In genomic region chr7:64887756-64888508, GRCh38 we compare ENCODE assay signal across 8 cellular contexts. TPM values are rescaled to one million over a fixed set of nuclear protein-coding genes. Genes with fewer than 3 reads are reported as not detected.
DNase-seq lines count a peak whose midpoint lies in the region; ATAC-seq and TF ChIP-seq lines count a peak whose summit lies in the region.

No MANE protein-coding gene starts in this region.

- H3K4me3 Mint-ChIP-seq in HFFc6, result no peak overlapping the region

- peaks cover 27% of the 10 kb centered on the region for H3K27me3 Mint-ChIP-seq in HFFc6 (ENCODE audit: insufficient read depth)

- peak overlapping the region; percentile 45 for H3K4me3 ChIP-seq in neuron (ENCODE audit: low read length)
- H3K4me3 ChIP-seq in aorta (ENCODE audit: low read length in 2 of 2), result no peak overlapping the region

- peak overlapping the region; percentile 88 for H2AFZ ChIP-seq in neuron (ENCODE audit: low read depth, low read length)

- H3K27ac Mint-ChIP-seq in HFFc6, result no peak overlapping the region

- H3K9me3 Mint-ChIP-seq in HFFc6, result peaks cover 13% of the 10 kb centered on the region

- H3K4me1 Mint-ChIP-seq in HFFc6 (ENCODE audit: low read depth), result no peaks in the 10 kb centered on the region

- H3K36me3 ChIP-seq in neuron (ENCODE audit: insufficient read depth, low read length) (no peaks in the 10 kb centered on the region), aorta (ENCODE audit: control insufficient read depth in 1 of 2, insufficient read depth in 2 of 2, low read length in 1 of 2) (no peaks in the 10 kb centered on the region)

- TF ChIP-seq CTCF in 22Rv1 (IDR thresholded peaks at IDR 0.05) (peak; percentile 65), HFFc6 (IDR thresholded peaks at IDR 0.05) (peak; percentile 22; the same call in 1 of the 2 replicates)

- DNase-seq in HFFc6, result no peak
- peak; percentile 57 for DNase-seq in activated CD8-positive, alpha-beta memory T cell treated with anti-CD3 and anti-CD28 coated beads, Interleukin-2, amount 50 U/mL, for 4 hours
- peak; percentile 55 for DNase-seq in germinal center (ENCODE audit: low spot score)
- DNase-seq in aorta, result no peak
- DNase-seq in superior temporal gyrus (ENCODE audit: extremely low spot score), result no peak

- H3K27me3 ChIP-seq in neuron (ENCODE audit: insufficient read depth, low read length) (peaks cover 36% of the 10 kb centered on the region), aorta (ENCODE audit: control insufficient read depth in 1 of 2, insufficient read depth in 2 of 2, low read length in 1 of 2) (no peaks in the 10 kb centered on the region)

- WGBS in aorta, 2 donors, result 55 to 58% methylated on average over 13 of the region's 13 CpGs

- peaks cover 8% of the 10 kb centered on the region for H3K9me3 ChIP-seq in neuron (ENCODE audit: low read length)
- no peaks in the 10 kb centered on the region for H3K9me3 ChIP-seq in aorta (ENCODE audit: control insufficient read depth, low read length)

- peaks cover 15% of the 10 kb centered on the region; the same call in 1 of the 2 replicates for H3K36me3 Mint-ChIP-seq in HFFc6 (ENCODE audit: low read depth)

- H3K4me1 ChIP-seq in neuron (ENCODE audit: insufficient read depth, low read length) (peaks cover 20% of the 10 kb centered on the region), aorta (ENCODE audit: control insufficient read depth in 1 of 2, insufficient read depth in 2 of 2, low read length in 2 of 2) (peaks cover 0 to 2% of the 10 kb centered on the region in 2 donors)

- ATAC-seq in aorta (ENCODE audit: low FRiP score), result peak; percentile 31
- no peak for ATAC-seq in HG03196 (IDR thresholded peaks at IDR 0.05; ENCODE audit: unreplicated experiment)

- intact Hi-C loops in aorta (cut with DNase I), result no loop called here

- no peak overlapping the region for H3K27ac ChIP-seq in 22Rv1
- H3K27ac ChIP-seq in aorta (ENCODE audit: low read depth in 1 of 2, low read length in 2 of 2), result no peak overlapping the region

RNA-seq across cellular contexts. Expression of gene ZNF273, which starts 15.1 kb away (rescaled TPM):
- total RNA-seq in HFFc6 (2021; fragmentation: NEBNext Ultra II Directional; extraction: Animal tissue kit (Norgen Biotek cat#: 25700)), result 1 to 10 TPM; 1.2 to 2.5 (median 2.0) TPM
- total RNA-seq in aorta, result 10 to 100 TPM in 1 of 2 donors, 1 to 10 TPM in 1; 4.7 to 15.7 TPM
- polyA plus RNA-seq in aorta, result 1 to 10 TPM; 1.9 to 5.8 TPM

Comparison
In these comparisons a context has a peak if more than half of its experiments do, and no peak if none do; other contexts are left out.
1. DNase-seq: peak in activated CD8-positive, alpha-beta memory T cell treated with anti-CD3 and anti-CD28 coated beads, Interleukin-2, amount 50 U/mL, for 4 hours (single experiment) and germinal center (single experiment); none in HFFc6 (single experiment), aorta (0 of 2) and superior temporal gyrus (single experiment).